Comparison of ENCODE assay signal across 1 cellular context in the genomic region with DNA sequence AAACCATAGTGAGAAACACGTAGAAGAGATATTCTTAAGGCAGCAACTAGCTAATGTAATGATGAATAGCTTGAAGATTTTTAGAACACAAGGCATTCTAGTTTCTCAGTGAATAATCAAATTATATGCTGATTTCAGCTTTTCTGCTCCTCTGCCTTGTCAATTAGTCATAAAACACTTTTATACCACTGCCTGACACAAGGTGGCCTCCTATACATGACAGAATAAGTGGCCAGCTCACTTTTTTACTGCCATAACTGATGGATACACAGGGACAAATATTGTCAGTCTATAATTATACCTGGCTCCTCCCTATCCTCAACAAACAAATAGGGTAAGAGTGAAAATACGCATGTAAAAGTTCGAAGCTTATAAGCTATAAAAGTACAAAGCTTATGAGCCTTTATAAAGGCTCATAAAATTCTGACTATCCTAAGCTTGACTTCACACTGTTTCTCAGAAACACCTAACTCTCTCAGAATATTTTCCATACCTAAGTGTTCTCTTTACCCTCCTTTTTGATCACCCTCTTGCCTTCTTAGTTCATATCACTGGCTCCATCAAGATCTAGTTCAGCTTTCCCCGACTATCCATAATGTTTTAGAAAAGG.
TF ChIP-seq lines count a peak whose summit lies in the region.

No MANE protein-coding gene starts in this region.

TF ChIP-seq in HepG2, 621 proteins besides CTCF, POLR2A, EP300 and RAD21 (continued from another document):
- TF ChIP-seq, protein P1, sequence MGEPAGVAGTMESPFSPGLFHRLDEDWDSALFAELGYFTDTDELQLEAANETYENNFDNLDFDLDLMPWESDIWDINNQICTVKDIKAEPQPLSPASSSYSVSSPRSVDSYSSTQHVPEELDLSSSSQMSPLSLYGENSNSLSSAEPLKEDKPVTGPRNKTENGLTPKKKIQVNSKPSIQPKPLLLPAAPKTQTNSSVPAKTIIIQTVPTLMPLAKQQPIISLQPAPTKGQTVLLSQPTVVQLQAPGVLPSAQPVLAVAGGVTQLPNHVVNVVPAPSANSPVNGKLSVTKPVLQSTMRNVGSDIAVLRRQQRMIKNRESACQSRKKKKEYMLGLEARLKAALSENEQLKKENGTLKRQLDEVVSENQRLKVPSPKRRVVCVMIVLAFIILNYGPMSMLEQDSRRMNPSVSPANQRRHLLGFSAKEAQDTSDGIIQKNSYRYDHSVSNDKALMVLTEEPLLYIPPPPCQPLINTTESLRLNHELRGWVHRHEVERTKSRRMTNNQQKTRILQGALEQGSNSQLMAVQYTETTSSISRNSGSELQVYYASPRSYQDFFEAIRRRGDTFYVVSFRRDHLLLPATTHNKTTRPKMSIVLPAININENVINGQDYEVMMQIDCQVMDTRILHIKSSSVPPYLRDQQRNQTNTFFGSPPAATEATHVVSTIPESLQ (CRISPR knock-in tag; conservative IDR thresholded peaks at IDR 0.05) = no peak
